9 cellular contexts compared by ENCODE assay signal in the genomic region with DNA sequence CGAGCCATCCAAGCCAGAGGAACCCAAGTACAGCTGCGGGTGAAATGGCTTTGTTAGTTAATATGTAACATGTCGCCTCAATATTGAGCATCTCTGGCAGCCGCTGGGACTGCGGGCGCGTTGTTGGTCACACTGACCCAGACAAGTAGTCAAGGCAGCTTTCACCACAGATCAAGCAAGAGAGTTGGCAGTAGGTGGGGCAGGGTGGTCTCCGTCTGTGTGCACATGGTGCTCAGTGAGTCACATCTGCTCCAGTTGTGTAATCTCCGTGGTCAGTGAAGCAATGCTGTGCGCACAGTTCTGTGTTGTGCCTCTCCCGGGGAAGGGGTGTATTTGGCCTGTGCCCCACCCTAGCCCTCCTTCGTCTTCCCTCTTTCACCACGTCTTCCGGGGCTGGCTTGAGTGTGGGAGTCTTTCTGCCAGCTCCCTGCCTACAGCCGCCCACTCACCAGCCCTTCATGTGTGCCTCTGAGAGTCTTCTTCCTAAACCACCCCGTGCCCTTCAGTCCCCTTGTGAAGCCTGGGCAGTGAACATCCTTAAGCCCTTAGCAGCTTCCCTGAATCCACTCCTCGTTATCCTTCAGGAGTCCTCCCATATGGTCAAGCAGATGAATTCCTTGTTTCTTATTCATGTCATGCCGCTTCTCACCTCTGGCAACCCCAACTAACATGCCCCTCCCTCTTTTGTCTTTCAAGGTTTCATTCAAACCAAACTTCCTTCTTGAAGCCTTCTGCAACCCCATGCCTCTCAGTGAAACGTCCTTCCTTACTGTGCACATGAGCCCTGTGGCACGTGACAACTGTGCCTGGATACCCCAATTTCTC.
DNase-seq lines count a peak whose midpoint lies in the region; ATAC-seq and TF ChIP-seq lines count a peak whose summit lies in the region.
"Had no signal": no experiment of that assay in that cellular context is flagged by ENCODE, and none has a peak within 500 bp of the region (broad histone marks: within the 10 kb centered on the region; RNA-seq: fewer than 3 reads in every experiment).

No MANE protein-coding gene starts in this region.

- no peaks in the 10 kb centered on the region for H3K36me3 Mint-ChIP-seq in naive thymus-derived CD4-positive, alpha-beta T cell
- no peaks in the 10 kb centered on the region for H3K36me3 Mint-ChIP-seq in neural progenitor cell

- H3K4me1 Mint-ChIP-seq in naive thymus-derived CD4-positive, alpha-beta T cell, result peaks cover 8 to 24% (median 18%) of the 10 kb centered on the region in 7 donors
- H3K4me1 Mint-ChIP-seq in neural progenitor cell, result peaks cover 13% of the 10 kb centered on the region

- H3K36me3 ChIP-seq in IMR-90 (ENCODE audit: control insufficient read depth, insufficient read depth, low read length), result no peaks in the 10 kb centered on the region
- no peaks in the 10 kb centered on the region for H3K36me3 ChIP-seq in naive thymus-derived CD4-positive, alpha-beta T cell (ENCODE audit: control insufficient read depth in 2 of 3, insufficient read depth in 3 of 3, low read length in 3 of 3)
- no peaks in the 10 kb centered on the region for H3K36me3 ChIP-seq in neural progenitor cell

- POLR2A ChIA-PET in AG04450 (lab: Yijun Ruan, JAX) (interaction anchor here (0.6 kb wide), 1 partner anchor 111 kb away, joined by 8 read pairs; no protein-coding TSS in a partner anchor), IMR-90 (lab: Charles Lee; ENCODE audit: unreplicated experiment) (no interaction called here)
- POLR2A ChIA-PET in naive thymus-derived CD4-positive, alpha-beta T cell (lab: Charles Lee), result no interaction called here

- H2BK5ac ChIP-seq in IMR-90 (ENCODE audit: low read depth, low read length, poor library complexity, severe bottlenecking), result peak overlapping the region; percentile 9

- peak overlapping the region; percentile 26; the same call in 1 of the 2 replicates for H3K18ac ChIP-seq in IMR-90 (ENCODE audit: low read depth, low read length)

- peak overlapping the region; percentile 10; the same call in 1 of the 2 replicates for H3K14ac ChIP-seq in IMR-90 (replicated peaks; ENCODE audit: low read depth, low read length)

- dilution Hi-C loops in IMR-90 (cut with HindIII; ENCODE audit: low sequenced_read_pairs, unreplicated experiment), result no loop called here

- DNase-seq in AG04450 (ENCODE audit: low read depth, low spot score) (no peak), IMR-90 (peak; percentile 69), choroid plexus epithelial cell (ENCODE audit: low read depth) (peak; percentile 63), neural progenitor cell (ENCODE audit: low spot score) (no peak), NCI-H446 (lab: John Stamatoyannopoulos, UW) (no peak)
- no peak for DNase-seq in naive thymus-derived CD4-positive, alpha-beta T cell
- DNase-seq: activated CD4-positive, CD25-positive, alpha-beta regulatory T cell treated with anti-CD3 and anti-CD28 coated beads, Interleukin-2, amount 50 U/mL, for 72 hours had no signal

- CTCF ChIA-PET in AG04450 (lab: Charles Lee) (no interaction called here), IMR-90 (lab: Yijun Ruan, JAX) (interaction anchor here (1.1 kb wide), 1 partner anchor 10 kb away, joined by 3 read pairs; no protein-coding TSS in a partner anchor)
- CTCF ChIA-PET in naive thymus-derived CD4-positive, alpha-beta T cell (lab: Charles Lee), result no interaction called here

- H3K4ac ChIP-seq in IMR-90 (ENCODE audit: low read depth, low read length), result peak overlapping the region; percentile 69

- H3K4me3 ChIP-seq in AG04450 (ENCODE audit: low read depth, low read length) (no peak overlapping the region), IMR-90 (ENCODE audit: insufficient read depth, low read depth, low read length) (no peak overlapping the region), choroid plexus epithelial cell (ENCODE audit: low read depth, low read length) (no peak overlapping the region), neural progenitor cell (no peak overlapping the region)
- no peak overlapping the region for H3K4me3 ChIP-seq in naive thymus-derived CD4-positive, alpha-beta T cell (ENCODE audit: low read length)

- TF ChIP-seq RAD21 in IMR-90 (IDR thresholded peaks at IDR 0.05; ENCODE audit: low read length), result no peak

- H3K9me3 ChIP-seq in AG04450 (ENCODE audit: control insufficient read depth, insufficient read depth, low read length) (no peaks in the 10 kb centered on the region), IMR-90 (ENCODE audit: control insufficient read depth, insufficient read depth, low read length) (no peaks in the 10 kb centered on the region), neural progenitor cell (ENCODE audit: low read depth) (no peaks in the 10 kb centered on the region)
- H3K9me3 ChIP-seq in naive thymus-derived CD4-positive, alpha-beta T cell (ENCODE audit: control insufficient read depth in 2 of 3, low read length in 3 of 3), result no peaks in the 10 kb centered on the region

- H2BK120ac ChIP-seq in IMR-90 (ENCODE audit: low read depth, low read length), result peak overlapping the region; percentile 30

- H2BK20ac ChIP-seq in IMR-90 (ENCODE audit: low read depth, low read length), result peak overlapping the region; percentile 43; the same call in 1 of the 2 replicates

- H3K4me3 Mint-ChIP-seq in naive thymus-derived CD4-positive, alpha-beta T cell, result peak overlapping the region in 5 of 10 donors; percentile 11 to 53 (median 37)
- H3K4me3 Mint-ChIP-seq in neural progenitor cell, result no peak overlapping the region

- H2BK15ac ChIP-seq in IMR-90 (ENCODE audit: low read depth, low read length), result peak overlapping the region; percentile 49; the same call in 2 of the 3 replicates

- H2AFZ ChIP-seq in IMR-90 (replicated peaks; ENCODE audit: low read length, poor library complexity) (no peak overlapping the region), neural progenitor cell (replicated peaks) (no peak overlapping the region)

- H3K27ac ChIP-seq in AG04450 (ENCODE audit: low read depth, low read length) (peak overlapping the region; percentile 39), IMR-90 (ENCODE audit: insufficient read depth, low read length) (0 out of 2 replicates have a peak overlapping the region, but pooled peaks have one; percentile 1), neural progenitor cell (no peak overlapping the region)
- H3K27ac ChIP-seq in naive thymus-derived CD4-positive, alpha-beta T cell (ENCODE audit: low read depth, low read length), result no peak overlapping the region

- peaks cover 0 to 7% (median 2%) of the 10 kb centered on the region in 5 donors for H3K27me3 Mint-ChIP-seq in naive thymus-derived CD4-positive, alpha-beta T cell
- no peaks in the 10 kb centered on the region for H3K27me3 Mint-ChIP-seq in neural progenitor cell (ENCODE audit: insufficient read depth, low read depth)

- in situ Hi-C loops in IMR-90 (cut with MboI; ENCODE audit: low sequenced_read_pairs), result loop anchor here (25.0 kb wide), 2 partner anchors 483 to 633 kb away; partner anchors contain the start of gene LRTM2

- TF ChIP-seq CTCF in AG04450 (IDR thresholded peaks at IDR 0.05; ENCODE audit: low read depth, low read length) (no peak), IMR-90 (conservative IDR thresholded peaks at IDR 0.05; ENCODE audit: low read depth, low read length) (no peak), choroid plexus epithelial cell (conservative IDR thresholded peaks at IDR 0.05; ENCODE audit: low read depth, low read length) (no peak), neural progenitor cell (IDR thresholded peaks at IDR 0.05) (no peak)

- ATAC-seq in IMR-90 (ENCODE audit: low read depth) (peak; percentile 30), GM21367 (IDR thresholded peaks at IDR 0.05; ENCODE audit: unreplicated experiment) (no peak), HG03045 (IDR thresholded peaks at IDR 0.05; ENCODE audit: unreplicated experiment) (no peak)
- peak; percentile 80 for ATAC-seq in naive thymus-derived CD4-positive, alpha-beta T cell

- no peak overlapping the region for H3K9ac ChIP-seq in IMR-90 (ENCODE audit: low read depth, low read length)
- no peak overlapping the region for H3K9ac ChIP-seq in neural progenitor cell

- H3K56ac ChIP-seq in IMR-90 (ENCODE audit: extremely low read depth, insufficient read depth, low read length), result no peak overlapping the region

- peak overlapping the region; percentile 8 for H2AK9ac ChIP-seq in IMR-90 (replicated peaks; ENCODE audit: low read depth, low read length, poor library complexity)

- 60% methylated on average over 5 of the region's 20 CpGs; no CpG with 5 or more reads in 1 of the 2 experiments for WGBS in IMR-90 (ENCODE audit: extremely low coverage in 2 of 2, insufficient read length in 1 of 2), 2 experiments

- H4K91ac ChIP-seq in IMR-90 (ENCODE audit: insufficient read depth, low read depth, low read length), result peak overlapping the region; percentile 53

- no peaks in the 10 kb centered on the region for H3F3A ChIP-seq in neural progenitor cell (ENCODE audit: low read depth)

- TF ChIP-seq POLR2A in IMR-90 (IDR thresholded peaks at IDR 0.05; ENCODE audit: low read depth, low read length), result no peak

- peak overlapping the region in 1 of 9 donors; percentile 76 for H3K27ac Mint-ChIP-seq in naive thymus-derived CD4-positive, alpha-beta T cell
- no peak overlapping the region for H3K27ac Mint-ChIP-seq in neural progenitor cell

- H3K4me1 ChIP-seq in IMR-90 (ENCODE audit: control insufficient read depth, insufficient read depth, low read length) (peaks cover 25% of the 10 kb centered on the region), neural progenitor cell (peaks cover 3% of the 10 kb centered on the region)
- H3K4me1 ChIP-seq in naive thymus-derived CD4-positive, alpha-beta T cell (ENCODE audit: control insufficient read depth in 2 of 2, insufficient read depth in 2 of 2, low read length in 2 of 2), result peaks cover 0 to 5% of the 10 kb centered on the region in 2 donors

- H3K23ac ChIP-seq in IMR-90 (ENCODE audit: low read depth, low read length), result no peak overlapping the region

- intact Hi-C loops in IMR-90 (cut with micrococcal nuclease), result no loop called here
- intact Hi-C loops in naive thymus-derived CD4-positive, alpha-beta T cell (cut with micrococcal nuclease), result loop anchor here in 1 of 2 donors (5.0 kb wide), 2 partner anchors 238 to 287 kb away; no protein-coding TSS in a partner anchor

- 0 out of 2 replicates have a peak overlapping the region, but pooled peaks have one; percentile 4 for H4K5ac ChIP-seq in IMR-90 (ENCODE audit: low read depth, low read length)

- peak overlapping the region in 1 of 2 experiments; percentile 33; a peak in 2 of 4 replicates for H4K8ac ChIP-seq in IMR-90 (ENCODE audit: low read depth in 2 of 2, low read length in 2 of 2)

- peaks cover 18% of the 10 kb centered on the region for H3K9me1 ChIP-seq in IMR-90 (ENCODE audit: insufficient read depth, low read length)

- H3K79me2 ChIP-seq in neural progenitor cell (ENCODE audit: low read depth), result no peaks in the 10 kb centered on the region

- no peaks in the 10 kb centered on the region for H3K9me3 Mint-ChIP-seq in naive thymus-derived CD4-positive, alpha-beta T cell
- no peaks in the 10 kb centered on the region for H3K9me3 Mint-ChIP-seq in neural progenitor cell

- H3K27me3 ChIP-seq in AG04450 (ENCODE audit: control insufficient read depth, insufficient read depth, low read length) (no peaks in the 10 kb centered on the region), IMR-90 (ENCODE audit: control insufficient read depth, insufficient read depth, low read length) (no peaks in the 10 kb centered on the region), neural progenitor cell (no peaks in the 10 kb centered on the region)
- no peaks in the 10 kb centered on the region for H3K27me3 ChIP-seq in naive thymus-derived CD4-positive, alpha-beta T cell (ENCODE audit: control insufficient read depth in 2 of 2, insufficient read depth in 2 of 2, low read length in 2 of 2)

- H4K20me1 ChIP-seq in IMR-90 (ENCODE audit: insufficient read depth, low read length) (no peaks in the 10 kb centered on the region), neural progenitor cell (ENCODE audit: low read depth) (no peaks in the 10 kb centered on the region)

- BruUV-seq in IMR-90 (replicated peaks; lab: Mats Ljungman, UMichigan), result no TSS peak

- H3K4me2 ChIP-seq in IMR-90 (ENCODE audit: low read depth, low read length) (no peak overlapping the region), neural progenitor cell (no peak overlapping the region)

- peak overlapping the region; percentile 50 for H2AK5ac ChIP-seq in IMR-90 (ENCODE audit: low read depth, low read length)

- peaks cover 0 to 5% of the 10 kb centered on the region in 2 experiments; a peak in 1 of 4 replicates for H3K79me1 ChIP-seq in IMR-90 (ENCODE audit: low read depth in 1 of 2, low read length in 2 of 2)

Comparison
In these comparisons a context has a peak if more than half of its experiments do, and no peak if none do; other contexts are left out.
1. DNase-seq: peak in IMR-90 (single experiment) and choroid plexus epithelial cell (single experiment); none in AG04450 (single experiment), naive thymus-derived CD4-positive, alpha-beta T cell (0 of 9), neural progenitor cell (single experiment) and NCI-H446 (0 of 2).
2. H3K27ac ChIP-seq: peak in AG04450 (single experiment) and IMR-90 (single experiment); none in naive thymus-derived CD4-positive, alpha-beta T cell (single experiment) and neural progenitor cell (single experiment).
3. ATAC-seq: peak in IMR-90 (single experiment) and naive thymus-derived CD4-positive, alpha-beta T cell (single experiment); none in GM21367 (single experiment) and HG03045 (single experiment).